ENCODE assay signal across 24 cellular contexts in the genomic region with DNA sequence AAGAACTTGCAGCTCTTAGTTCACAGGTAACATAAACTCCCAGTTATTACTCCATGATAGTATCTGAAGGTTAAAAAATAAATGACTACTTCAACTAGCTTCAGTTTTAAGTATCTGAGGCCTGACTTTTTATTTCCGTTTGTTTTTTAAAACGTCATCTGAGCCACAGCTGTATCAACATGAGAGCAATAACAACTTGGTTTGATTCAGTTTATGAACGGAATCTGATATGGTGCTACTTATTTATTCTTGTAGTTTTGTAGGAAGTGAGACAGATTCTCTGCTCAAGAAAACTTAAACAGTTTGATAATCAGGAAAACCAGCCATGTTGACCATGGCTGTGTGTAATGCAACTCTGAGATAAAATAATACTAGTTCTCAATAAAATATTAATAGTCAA. TPM values are rescaled to one million over a fixed set of nuclear protein-coding genes. Genes with fewer than 3 reads are reported as not detected.
DNase-seq lines count a peak whose midpoint lies in the region; ATAC-seq, FAIRE-seq and TF ChIP-seq lines count a peak whose summit lies in the region.
"Had no signal": no experiment of that assay in that cellular context is flagged by ENCODE, and none has a peak within 500 bp of the region (broad histone marks: within the 10 kb centered on the region; RNA-seq: fewer than 3 reads in every experiment).

No MANE protein-coding gene starts in this region.

- no peaks in the 10 kb centered on the region for H3K9me3 ChIP-seq in mucosa of descending colon
- H3K9me3 ChIP-seq: psoas muscle, spleen, transverse colon had no signal

- no peaks in the 10 kb centered on the region for H3K9me3 Mint-ChIP-seq in effector memory CD8-positive, alpha-beta T cell
- H3K9me3 Mint-ChIP-seq: activated CD4-positive, alpha-beta T cell treated with anti-CD3 and anti-CD28 coated beads, Interleukin-2, amount 10 ng/mL, durations not matched to agents 7 days and 5 days; activated naive CD8-positive, alpha-beta T cell treated with anti-CD3 and anti-CD28 coated beads for 36 hours; activated T-helper 17 cell treated with anti-CD3 and anti-CD28 coated beads, Interleukin-2, amount 50 U/mL, for 72 hours; stimulated activated naive CD8-positive, alpha-beta T cell treated with anti-CD3 and anti-CD28 coated beads, Interleukin-15, Interleukin-2, amounts not matched to agents 100 ng/mL and 50 ng/mL, for 24 hours had no signal

- TF ChIP-seq CTCF in dorsolateral prefrontal cortex (IDR thresholded peaks at IDR 0.05 in 54 of 56, conservative IDR thresholded peaks at IDR 0.05 in 2 of 56; ENCODE audit: low read depth in 1 of 56, partially characterized antibody in 56 of 56), result no peak
- no peak for TF ChIP-seq CTCF in mucosa of descending colon (IDR thresholded peaks at IDR 0.05)

- H3K36me3 ChIP-seq in mucosa of descending colon (ENCODE audit: low read depth), result no peaks in the 10 kb centered on the region

- H3K27me3 ChIP-seq in dorsolateral prefrontal cortex, result no peaks in the 10 kb centered on the region
- H3K27me3 ChIP-seq: spleen, transverse colon had no signal

- no peak overlapping the region for H3K27ac Mint-ChIP-seq in effector memory CD8-positive, alpha-beta T cell
- H3K27ac Mint-ChIP-seq: activated CD4-positive, alpha-beta T cell treated with anti-CD3 and anti-CD28 coated beads, Interleukin-2, amount 10 ng/mL, durations not matched to agents 7 days and 5 days; activated naive CD8-positive, alpha-beta T cell treated with anti-CD3 and anti-CD28 coated beads for 36 hours; activated T-helper 17 cell treated with anti-CD3 and anti-CD28 coated beads, Interleukin-2, amount 50 U/mL, for 72 hours; stimulated activated naive CD8-positive, alpha-beta T cell treated with anti-CD3 and anti-CD28 coated beads, Interleukin-15, Interleukin-2, amounts not matched to agents 100 ng/mL and 50 ng/mL, for 24 hours had no signal

- no peaks in the 10 kb centered on the region for H3K27me3 Mint-ChIP-seq in effector memory CD8-positive, alpha-beta T cell
- H3K27me3 Mint-ChIP-seq: activated CD4-positive, alpha-beta T cell treated with anti-CD3 and anti-CD28 coated beads, Interleukin-2, amount 10 ng/mL, durations not matched to agents 7 days and 5 days; activated naive CD8-positive, alpha-beta T cell treated with anti-CD3 and anti-CD28 coated beads for 36 hours; activated T-helper 17 cell treated with anti-CD3 and anti-CD28 coated beads, Interleukin-2, amount 50 U/mL, for 72 hours; stimulated activated naive CD8-positive, alpha-beta T cell treated with anti-CD3 and anti-CD28 coated beads, Interleukin-15, Interleukin-2, amounts not matched to agents 100 ng/mL and 50 ng/mL, for 24 hours had no signal

- no peak overlapping the region for H3K4me3 Mint-ChIP-seq in effector memory CD8-positive, alpha-beta T cell
- H3K4me3 Mint-ChIP-seq: activated CD4-positive, alpha-beta T cell treated with anti-CD3 and anti-CD28 coated beads, Interleukin-2, amount 10 ng/mL, durations not matched to agents 7 days and 5 days; activated naive CD8-positive, alpha-beta T cell treated with anti-CD3 and anti-CD28 coated beads for 36 hours; activated T-helper 17 cell treated with anti-CD3 and anti-CD28 coated beads, Interleukin-2, amount 50 U/mL, for 72 hours; stimulated activated naive CD8-positive, alpha-beta T cell treated with anti-CD3 and anti-CD28 coated beads, Interleukin-15, Interleukin-2, amounts not matched to agents 100 ng/mL and 50 ng/mL, for 24 hours had no signal

- ATAC-seq in mucosa of descending colon (peak; percentile 26), HG03139 (IDR thresholded peaks at IDR 0.05; ENCODE audit: unreplicated experiment) (no peak)
- ATAC-seq in effector memory CD8-positive, alpha-beta T cell (replicated peaks), result no peak
- ATAC-seq: activated T-helper 17 cell treated with anti-CD3 and anti-CD28 coated beads, Interleukin-2, amount 50 U/mL, for 72 hours; K562; psoas muscle had no signal

- peak; percentile 87 for FAIRE-seq in GM19239 (lab: Jason Lieb, UNC)
- FAIRE-seq: K562 had no signal

- H3K27ac ChIP-seq in dorsolateral prefrontal cortex, result peak overlapping the region in 32 of 59 donors; percentile 4 to 78 (median 49)
- H3K27ac ChIP-seq: epithelial cell of prostate, GM23248, psoas muscle, spleen, transverse colon had no signal

- no peak for DNase-seq in GM19239 (ENCODE audit: insufficient read length, low spot score)
- peak; percentile 50 for DNase-seq in NCI-H2196 (lab: John Stamatoyannopoulos, UW; ENCODE audit: unreplicated experiment)
- DNase-seq in dorsolateral prefrontal cortex, result no peak
- DNase-seq in mucosa of descending colon, result no peak
- DNase-seq in DMS53 (lab: John Stamatoyannopoulos, UW), result no peak
- no peak for DNase-seq in hypothalamus (lab: John Stamatoyannopoulos, UW)
- no peak for DNase-seq in effector memory CD8-positive, alpha-beta T cell
- DNase-seq: activated CD4-positive, alpha-beta T cell treated with anti-CD3 and anti-CD28 coated beads, Interleukin-2, amount 10 ng/mL, durations not matched to agents 7 days and 5 days; activated naive CD8-positive, alpha-beta T cell treated with anti-CD3 and anti-CD28 coated beads for 36 hours; cortex of kidney; GM23248; NCI-H1930; NCI-H524 treated with DMSO at 0.1 percent for 48 hours; psoas muscle; SIG-M5; spleen; stimulated activated CD4-positive, alpha-beta T cell treated with anti-CD3 and anti-CD28 coated beads, Interleukin-4, amount 100 ng/mL, for 24 hours; T-helper 1 cell; transverse colon had no signal

- H3K4me1 Mint-ChIP-seq in effector memory CD8-positive, alpha-beta T cell (ENCODE audit: low read depth in 2 of 2), result peaks cover 10 to 15% of the 10 kb centered on the region in 2 donors

- intact Hi-C loops in dorsolateral prefrontal cortex (cut with DNase I) (no loop called here), mucosa of descending colon (cut with DNase I, micrococcal nuclease) (no loop called here)

- peaks cover 38% of the 10 kb centered on the region for H3K36me3 Mint-ChIP-seq in effector memory CD8-positive, alpha-beta T cell (ENCODE audit: insufficient read depth)

- H3K4me3 ChIP-seq in dorsolateral prefrontal cortex (no peak overlapping the region), mucosa of descending colon (no peak overlapping the region)
- H3K4me3 ChIP-seq: GM23248, K562, psoas muscle, spleen, transverse colon had no signal

- peaks cover 2% of the 10 kb centered on the region for H3K4me1 ChIP-seq in mucosa of descending colon (ENCODE audit: low read depth)
- H3K4me1 ChIP-seq: psoas muscle had no signal

RNA-seq across cellular contexts. Expression of a gene that starts 34.9 kb away (rescaled TPM):
- 100 to 1,000 TPM in 1 of 120 experiments, 10 to 100 TPM in 119; 42.6 to 115 (median 62.1) TPM for total RNA-seq in dorsolateral prefrontal cortex
- total RNA-seq in mucosa of descending colon, result 10 to 100 TPM; 23.4 to 55.0 (median 28.9) TPM
